26 cellular contexts compared by ENCODE assay signal in genomic region chr1:231326248-231326647, GRCh38. TPM values are rescaled to one million over a fixed set of nuclear protein-coding genes. Genes with fewer than 3 reads are reported as not detected.
DNase-seq lines count a peak whose midpoint lies in the region; ATAC-seq, FAIRE-seq and TF ChIP-seq lines count a peak whose summit lies in the region.
"Had no signal": no experiment of that assay in that cellular context is flagged by ENCODE, and none has a peak within 500 bp of the region (broad histone marks: within the 10 kb centered on the region; RNA-seq: fewer than 3 reads in every experiment).

No MANE protein-coding gene starts in this region.

- no peaks in the 10 kb centered on the region for H3K9me3 Mint-ChIP-seq in activated CD4-positive, alpha-beta T cell treated with anti-CD3 and anti-CD28 coated beads for 36 hours (ENCODE audit: low read depth)
- H3K9me3 Mint-ChIP-seq: CD4-positive, alpha-beta T cell had no signal

- peak; percentile 42 for ATAC-seq in left lobe of liver
- no peak for ATAC-seq in activated CD4-positive, alpha-beta T cell treated with anti-CD3 and anti-CD28 coated beads for 36 hours
- ATAC-seq: A549; CD8-positive, alpha-beta T cell; GM12878 had no signal

- H3K27ac Mint-ChIP-seq in activated CD4-positive, alpha-beta T cell treated with anti-CD3 and anti-CD28 coated beads for 36 hours, result no peak overlapping the region
- H3K27ac Mint-ChIP-seq: B cell; CD4-positive, alpha-beta T cell; CD8-positive, alpha-beta T cell had no signal

- TF ChIP-seq CTCF in D721Med (IDR thresholded peaks at IDR 0.05; ENCODE audit: insufficient read depth, missing control alignments) (no peak), VCaP (conservative IDR thresholded peaks at IDR 0.05) (no peak)

- no peaks in the 10 kb centered on the region for H3K36me3 Mint-ChIP-seq in activated CD4-positive, alpha-beta T cell treated with anti-CD3 and anti-CD28 coated beads for 36 hours (ENCODE audit: low read depth)

- POLR2A ChIA-PET in activated CD4-positive, alpha-beta T cell treated with anti-CD3 and anti-CD28 coated beads for 36 hours (lab: Charles Lee), result no interaction called here

- peaks cover 4% of the 10 kb centered on the region for H3K4me1 Mint-ChIP-seq in activated CD4-positive, alpha-beta T cell treated with anti-CD3 and anti-CD28 coated beads for 36 hours

- intact Hi-C loops in activated CD4-positive, alpha-beta T cell treated with anti-CD3 and anti-CD28 coated beads for 36 hours (cut with DNase I, micrococcal nuclease), result no loop called here

- H3K27ac ChIP-seq in VCaP, result peak overlapping the region; percentile 72
- H3K27ac ChIP-seq: 22Rv1; A549; BLaER1 treated with 17β-estradiol and CSF1 and Interleukin-3, amounts not matched to agents 10 nM and 100 nM; C4-2B had no signal

- peak; percentile 63 for FAIRE-seq in D721Med (lab: Jason Lieb, UNC)
- FAIRE-seq: A549, GM12892, GM18507 had no signal

- CTCF ChIA-PET in activated CD4-positive, alpha-beta T cell treated with anti-CD3 and anti-CD28 coated beads for 36 hours (lab: Charles Lee), result no interaction called here

- no peak overlapping the region for H3K4me3 Mint-ChIP-seq in activated CD4-positive, alpha-beta T cell treated with anti-CD3 and anti-CD28 coated beads for 36 hours
- H3K4me3 Mint-ChIP-seq: B cell; CD4-positive, alpha-beta T cell; CD8-positive, alpha-beta T cell had no signal

- H3K27me3 Mint-ChIP-seq in activated CD4-positive, alpha-beta T cell treated with anti-CD3 and anti-CD28 coated beads for 36 hours, result no peaks in the 10 kb centered on the region
- H3K27me3 Mint-ChIP-seq: B cell; CD4-positive, alpha-beta T cell had no signal

- no peak for DNase-seq in D721Med (ENCODE audit: insufficient read length, low spot score)
- DNase-seq in left lobe of liver (ENCODE audit: low spot score), result no peak
- DNase-seq in stimulated activated CD4-positive, alpha-beta T cell treated with anti-CD3 and anti-CD28 coated beads, Interleukin-15, amount 100 ng/mL, for 24 hours, result no peak
- no peak for DNase-seq in activated CD4-positive, alpha-beta T cell treated with anti-CD3 and anti-CD28 coated beads for 36 hours
- no peak for DNase-seq in Kasumi-1 (lab: John Stamatoyannopoulos, UW)
- DNase-seq: AML-193; Caco-2; Calu3; CD4-positive, alpha-beta T cell; CD8-positive, alpha-beta T cell; DMS 273 treated with DMSO at 0.1 percent for 48 hours; DMS153; DMS53; DMS79; DND-41; EL; GDM1 had no signal

RNA-seq across cellular contexts. Expression of gene EXOC8, which starts 11.4 kb away (rescaled TPM):
- 7.1 TPM for total RNA-seq in left lobe of liver
- total RNA-seq in activated CD4-positive, alpha-beta T cell treated with anti-CD3 and anti-CD28 coated beads for 36 hours, result 10 to 100 TPM; 10.0 to 13.7 TPM

RNA-seq across cellular contexts. Expression of gene SPRTN, which starts 11.8 kb away (rescaled TPM):
- 7.0 TPM for total RNA-seq in left lobe of liver
- 10 to 100 TPM in 1 of 2 experiments, 1 to 10 TPM in 1; 7.8 to 10.9 TPM for total RNA-seq in activated CD4-positive, alpha-beta T cell treated with anti-CD3 and anti-CD28 coated beads for 36 hours
